In genomic region chr13:112605531-112605990, GRCh38 we compare ENCODE assay signal across 8 cellular contexts. TPM values are rescaled to one million over a fixed set of nuclear protein-coding genes. Genes with fewer than 3 reads are reported as not detected.
DNase-seq lines count a peak whose midpoint lies in the region; ATAC-seq and TF ChIP-seq lines count a peak whose summit lies in the region.

No MANE protein-coding gene starts in this region.

- H3K27me3 ChIP-seq in BJ (ENCODE audit: control insufficient read depth, insufficient read depth, low read length) (peaks cover 1% of the 10 kb centered on the region; the same call in 1 of the 2 replicates), duodenal mucosa (ENCODE audit: control insufficient read depth in 1 of 2, insufficient read depth in 2 of 2, low read length in 2 of 2) (peaks cover 8 to 9% of the 10 kb centered on the region in 2 donors)

- H3K27ac ChIP-seq in duodenal mucosa (ENCODE audit: low read depth, low read length), result no peak overlapping the region

- peak overlapping the region; percentile 44 for H3K4me3 ChIP-seq in BJ (ENCODE audit: low read depth, low read length)
- H3K4me3 ChIP-seq in duodenal mucosa (ENCODE audit: low read depth in 1 of 2, low read length in 2 of 2), result peak overlapping the region; percentile 70 to 75

- no peak for DNase-seq in BJ (ENCODE audit: low read depth)
- DNase-seq in LHCN-M2 (ENCODE audit: low read depth), result peak; percentile 28
- no peak for DNase-seq in nephron progenitor cell
- no peak for DNase-seq in activated effector memory CD4-positive, alpha-beta T cell treated with anti-CD3 and anti-CD28 coated beads, Interleukin-2, amount 50 U/mL, for 16 hours
- DNase-seq in NCI-H446 (lab: John Stamatoyannopoulos, UW), result no peak
- DNase-seq in activated CD4-positive, alpha-beta T cell treated with anti-CD3 and anti-CD28 coated beads for 4 hours, result no peak

- peak overlapping the region in 1 of 2 donors; percentile 59 for H3K9ac ChIP-seq in duodenal mucosa (ENCODE audit: low read depth in 1 of 2, low read length in 2 of 2)

- no peak for ATAC-seq in HG03442 (IDR thresholded peaks at IDR 0.05; ENCODE audit: unreplicated experiment)

- H3K4me1 ChIP-seq in duodenal mucosa (ENCODE audit: control insufficient read depth in 1 of 2, insufficient read depth in 2 of 2, low read length in 2 of 2), result peaks cover 0 to 5% of the 10 kb centered on the region in 2 donors

- POLR2A ChIA-PET in BJ (lab: Charles Lee), result interaction anchor here (0.6 kb wide), 1 partner anchor 1131 kb away, joined by 4 read pairs; no protein-coding TSS in a partner anchor

- peak overlapping the region; percentile 87 for H3K4me3 Mint-ChIP-seq in nephron progenitor cell

- H3K27me3 Mint-ChIP-seq in nephron progenitor cell (ENCODE audit: low read depth, poor library complexity), result peaks cover 44% of the 10 kb centered on the region

- H3K9me3 ChIP-seq in duodenal mucosa (ENCODE audit: control insufficient read depth in 1 of 2, low read length in 2 of 2), result no peaks in the 10 kb centered on the region

- TF ChIP-seq CTCF in BJ (IDR thresholded peaks at IDR 0.05; ENCODE audit: insufficient read depth, low read depth, low read length), result no peak
- TF ChIP-seq CTCF in nephron progenitor cell (IDR thresholded peaks at IDR 0.05), result no peak

- H3K27ac Mint-ChIP-seq in nephron progenitor cell, result peak overlapping the region; percentile 50

- peaks cover 14% of the 10 kb centered on the region for H3K4me1 Mint-ChIP-seq in nephron progenitor cell

- CTCF ChIA-PET in BJ (lab: Yijun Ruan, JAX), result interaction anchor here (0.7 to 7.4 kb wide), 18 partner anchors 10 to 1538 kb away, joined by 3 to 52 read pairs (median 6); no protein-coding TSS in a partner anchor

- H3K36me3 Mint-ChIP-seq in nephron progenitor cell (ENCODE audit: low read depth), result no peaks in the 10 kb centered on the region

- H3K9me3 Mint-ChIP-seq in nephron progenitor cell, result no peaks in the 10 kb centered on the region

- H3K36me3 ChIP-seq in BJ (ENCODE audit: control insufficient read depth, insufficient read depth, low read length), result no peaks in the 10 kb centered on the region
- no peaks in the 10 kb centered on the region for H3K36me3 ChIP-seq in duodenal mucosa (ENCODE audit: control insufficient read depth in 1 of 2, insufficient read depth in 2 of 2, low read length in 2 of 2)

RNA-seq across cellular contexts. Expression of gene TUBGCP3, which starts 17.6 kb away (rescaled TPM):
- polyA plus RNA-seq in BJ (2011; rRNA removed), result 11.2 and 15.7 TPM in 2 replicates
- 20.9 and 21.9 TPM in 2 replicates for polyA minus RNA-seq in BJ (2011; rRNA and poly(A)+ RNA removed)
- 15.6 and 21.4 TPM in 2 replicates for total RNA-seq in LHCN-M2 (2014; rRNA removed)
- polyA plus RNA-seq in LHCN-M2 (2012), result 10.0 TPM
